In the genomic region with DNA sequence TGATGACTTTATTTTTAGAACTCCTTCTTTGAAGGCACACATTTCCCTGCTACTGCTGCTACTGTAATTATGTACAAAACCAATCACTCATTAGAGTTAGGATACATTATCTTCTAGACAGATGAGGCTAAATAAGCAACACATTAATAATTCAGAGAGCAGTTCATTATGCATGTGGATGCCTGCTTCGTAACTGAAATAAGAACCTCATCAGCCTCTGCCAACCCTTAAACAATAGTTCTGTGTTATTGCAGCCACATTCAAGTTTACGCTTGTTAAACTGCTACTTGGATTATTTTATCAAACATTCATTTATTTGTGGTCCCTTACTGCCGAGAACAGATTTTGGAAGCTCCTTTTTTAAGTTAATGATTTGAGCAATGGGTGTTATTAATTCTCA, we compare ENCODE assay signal across 21 cellular contexts.
"Had no signal": no experiment of that assay in that cellular context is flagged by ENCODE, and none has a peak within 500 bp of the region (broad histone marks: within the 10 kb centered on the region; RNA-seq: fewer than 3 reads in every experiment).

No MANE protein-coding gene starts in this region.

- ATAC-seq: activated CD8-positive, alpha-beta T cell treated with anti-CD3 and anti-CD28 coated beads, Interleukin-2, amount 10 ng/mL, durations not matched to agents 7 days and 5 days; activated T-cell treated with anti-CD3 and anti-CD28 coated beads, Interleukin-2, amount 50 U/mL, for 72 hours; left cardiac atrium; mucosa of descending colon; naive thymus-derived CD8-positive, alpha-beta T cell; stimulated activated naive B cell treated with anti-CD40 and anti-IgM and Interleukin-4, amounts not matched to agents 10 μg/mL and 1 μg/mL and 100 μg/mL, for 72 hours had no signal

- DNase-seq: activated CD4-positive, CD25-positive, alpha-beta regulatory T cell; activated CD8-positive, alpha-beta memory T cell treated with anti-CD3 and anti-CD28 coated beads, Interleukin-2, amount 50 U/mL, for 48 hours; activated CD8-positive, alpha-beta T cell treated with anti-CD3 and anti-CD28 coated beads, Interleukin-2, amount 10 ng/mL, durations not matched to agents 7 days and 5 days; activated gamma-delta T cell; activated naive CD8-positive, alpha-beta T cell treated with anti-CD3 and anti-CD28 coated beads for 36 hours; activated T-cell treated with anti-CD3 and anti-CD28 coated beads, Interleukin-2, amount 50 U/mL, for 72 hours; amygdala; brain microvascular endothelial cell; cortex of kidney; effector CD8-positive, alpha-beta T cell; esophagus squamous epithelium; immature natural killer cell; left cardiac atrium; mucosa of descending colon; naive thymus-derived CD8-positive, alpha-beta T cell; posterior cingulate gyrus; stimulated activated CD4-positive, alpha-beta T cell treated with anti-CD3 and anti-CD28 coated beads, Interleukin-4, amount 100 ng/mL, for 1 hour; stimulated activated naive B cell treated with anti-CD40 and anti-IgM and Interleukin-4, amounts not matched to agents 10 μg/mL and 1 μg/mL and 100 μg/mL, for 72 hours; trophoblast cell had no signal

- H3K27ac Mint-ChIP-seq: activated CD4-positive, alpha-beta T cell treated with anti-CD3 and anti-CD28 coated beads, Interleukin-2, amount 10 ng/mL, durations not matched to agents 24 days and 14 days; activated CD8-positive, alpha-beta T cell treated with anti-CD3 and anti-CD28 coated beads, Interleukin-2, amount 10 ng/mL, durations not matched to agents 7 days and 5 days; activated naive CD8-positive, alpha-beta T cell treated with anti-CD3 and anti-CD28 coated beads for 36 hours; activated T-cell treated with anti-CD3 and anti-CD28 coated beads, Interleukin-2, amount 50 U/mL, for 72 hours; immature natural killer cell; naive thymus-derived CD8-positive, alpha-beta T cell; stimulated activated naive B cell treated with anti-CD40 and anti-IgM and Interleukin-4, amounts not matched to agents 10 μg/mL and 1 μg/mL and 100 μg/mL, for 72 hours; T-helper 2 cell treated with Interferon-gamma antibody and Interleukin-4, amounts not matched to agents 5 μg/mL and 100 μg/mL, for 36 hours had no signal

- H3K4me3 Mint-ChIP-seq: activated CD4-positive, alpha-beta T cell treated with anti-CD3 and anti-CD28 coated beads, Interleukin-2, amount 10 ng/mL, durations not matched to agents 24 days and 14 days; activated CD8-positive, alpha-beta T cell treated with anti-CD3 and anti-CD28 coated beads, Interleukin-2, amount 10 ng/mL, durations not matched to agents 7 days and 5 days; activated naive CD8-positive, alpha-beta T cell treated with anti-CD3 and anti-CD28 coated beads for 36 hours; activated T-cell treated with anti-CD3 and anti-CD28 coated beads, Interleukin-2, amount 50 U/mL, for 72 hours; immature natural killer cell; naive thymus-derived CD8-positive, alpha-beta T cell; stimulated activated naive B cell treated with anti-CD40 and anti-IgM and Interleukin-4, amounts not matched to agents 10 μg/mL and 1 μg/mL and 100 μg/mL, for 72 hours; T-helper 2 cell treated with Interferon-gamma antibody and Interleukin-4, amounts not matched to agents 5 μg/mL and 100 μg/mL, for 36 hours had no signal

- H3K4me1 Mint-ChIP-seq: activated CD4-positive, alpha-beta T cell treated with anti-CD3 and anti-CD28 coated beads, Interleukin-2, amount 10 ng/mL, durations not matched to agents 24 days and 14 days; activated naive CD8-positive, alpha-beta T cell treated with anti-CD3 and anti-CD28 coated beads for 36 hours; immature natural killer cell; naive thymus-derived CD8-positive, alpha-beta T cell; stimulated activated naive B cell treated with anti-CD40 and anti-IgM and Interleukin-4, amounts not matched to agents 10 μg/mL and 1 μg/mL and 100 μg/mL, for 72 hours had no signal

- H3K36me3 Mint-ChIP-seq: activated naive CD8-positive, alpha-beta T cell treated with anti-CD3 and anti-CD28 coated beads for 36 hours had no signal

- H3K9me3 Mint-ChIP-seq: activated CD4-positive, alpha-beta T cell treated with anti-CD3 and anti-CD28 coated beads, Interleukin-2, amount 10 ng/mL, durations not matched to agents 24 days and 14 days; activated naive CD8-positive, alpha-beta T cell treated with anti-CD3 and anti-CD28 coated beads for 36 hours; activated T-cell treated with anti-CD3 and anti-CD28 coated beads, Interleukin-2, amount 50 U/mL, for 72 hours; immature natural killer cell; naive thymus-derived CD8-positive, alpha-beta T cell; stimulated activated naive B cell treated with anti-CD40 and anti-IgM and Interleukin-4, amounts not matched to agents 10 μg/mL and 1 μg/mL and 100 μg/mL, for 72 hours; T-helper 2 cell treated with Interferon-gamma antibody and Interleukin-4, amounts not matched to agents 5 μg/mL and 100 μg/mL, for 36 hours had no signal

- H3K27me3 Mint-ChIP-seq: activated naive CD8-positive, alpha-beta T cell treated with anti-CD3 and anti-CD28 coated beads for 36 hours; stimulated activated naive B cell treated with anti-CD40 and anti-IgM and Interleukin-4, amounts not matched to agents 10 μg/mL and 1 μg/mL and 100 μg/mL, for 72 hours had no signal
